ENCODE assay signal across 9 cellular contexts in genomic region chr2:24365051-24365450, GRCh38. TPM values are rescaled to one million over a fixed set of nuclear protein-coding genes. Genes with fewer than 3 reads are reported as not detected.
DNase-seq lines count a peak whose midpoint lies in the region; ATAC-seq and TF ChIP-seq lines count a peak whose summit lies in the region.
"Had no signal": no experiment of that assay in that cellular context is flagged by ENCODE, and none has a peak within 500 bp of the region (broad histone marks: within the 10 kb centered on the region; RNA-seq: fewer than 3 reads in every experiment).

No MANE protein-coding gene starts in this region.

- 67% methylated on average over 7 of the region's 7 CpGs for WGBS in mammary epithelial cell (ENCODE audit: low coverage, missing lambda C conversion rate)
- 8 to 16% methylated on average over 7 of the region's 7 CpGs for WGBS in lung, 2 donors

- H3K9me3 ChIP-seq in mammary epithelial cell (replicated peaks; ENCODE audit: insufficient read depth, low read length) (no peaks in the 10 kb centered on the region), lung (ENCODE audit: control insufficient read depth in 2 of 2, insufficient read depth in 1 of 2, low read length in 1 of 2) (no peaks in the 10 kb centered on the region)
- H3K9me3 ChIP-seq: BLaER1 had no signal

- H3K4me2 ChIP-seq in mammary epithelial cell (ENCODE audit: insufficient read depth, low read depth, low read length): no peak overlapping the region
- H3K4me2 ChIP-seq: BLaER1 had no signal

- no peak overlapping the region for H3K27ac ChIP-seq in mammary epithelial cell (ENCODE audit: insufficient read depth, low read depth, low read length)
- H3K27ac ChIP-seq in lung (ENCODE audit: low read depth in 1 of 2, low read length in 1 of 2): peak overlapping the region; percentile 55
- H3K27ac ChIP-seq: BLaER1 had no signal

- H3K4me3 ChIP-seq in LNCaP clone FGC (ENCODE audit: low read depth, low read length): no peak overlapping the region
- H3K4me3 ChIP-seq in mammary epithelial cell (replicated peaks in 1 of 3; ENCODE audit: insufficient read depth in 1 of 3, low read depth in 2 of 3, low read length in 3 of 3): no peak overlapping the region
- H3K4me3 ChIP-seq in lung: no peak overlapping the region
- H3K4me3 ChIP-seq: BLaER1 had no signal

- H3K4me1 ChIP-seq in mammary epithelial cell (ENCODE audit: insufficient read depth, low read length) (no peaks in the 10 kb centered on the region), lung (ENCODE audit: control insufficient read depth in 2 of 2, insufficient read depth in 2 of 2, low read length in 2 of 2) (peaks cover 3 to 14% of the 10 kb centered on the region in 2 donors)

- in situ Hi-C loops in mammary epithelial cell (cut with MboI; ENCODE audit: low sequenced_read_pairs in 2 of 2): no loop called here

- ATAC-seq in lung (ENCODE audit: insufficient read depth, low FRiP score): peak; percentile 65
- ATAC-seq in GM21390 (IDR thresholded peaks at IDR 0.05; ENCODE audit: unreplicated experiment): no peak

- peak overlapping the region; percentile 14 for H2AFZ ChIP-seq in mammary epithelial cell (ENCODE audit: low read depth, low read length)

- H3K27me3 ChIP-seq in mammary epithelial cell (ENCODE audit: insufficient read depth, low read length) (no peaks in the 10 kb centered on the region), lung (ENCODE audit: control insufficient read depth, insufficient read depth) (no peaks in the 10 kb centered on the region)
- H3K27me3 ChIP-seq: BLaER1 had no signal

- dilution Hi-C loops in mammary epithelial cell (cut with HindIII; ENCODE audit: low sequenced_read_pairs): no loop called here

- DNase-seq in A172 (ENCODE audit: low spot score) (peak; percentile 44), LNCaP clone FGC (ENCODE audit: low read depth) (peak; percentile 63), mammary epithelial cell (peak; percentile 50), lung (ENCODE audit: low spot score) (peak; percentile 91), SIG-M5 treated with dmso at 0.1 percent for 504 hours (lab: John Stamatoyannopoulos, UW; ENCODE audit: unreplicated experiment) (no peak), SK-N-DZ (ENCODE audit: low spot score) (no peak)
- DNase-seq in activated CD4-positive, alpha-beta T cell treated with anti-CD3 and anti-CD28 coated beads, Interleukin-2, amount 50 U/mL, for 48 hours: no peak

- H4K20me1 ChIP-seq in mammary epithelial cell (ENCODE audit: insufficient read depth, low read length): no peaks in the 10 kb centered on the region
- H4K20me1 ChIP-seq: BLaER1 had no signal

- H3K36me3 ChIP-seq in mammary epithelial cell (ENCODE audit: insufficient read depth, low read length): no peaks in the 10 kb centered on the region
- H3K36me3 ChIP-seq in lung (ENCODE audit: control insufficient read depth in 2 of 2, insufficient read depth in 2 of 2, low read length in 2 of 2): no peaks in the 10 kb centered on the region
- H3K36me3 ChIP-seq: BLaER1 had no signal

- TF ChIP-seq CTCF in LNCaP clone FGC (IDR thresholded peaks at IDR 0.05; ENCODE audit: control insufficient read depth, extremely low read depth, insufficient read depth): no peak
- TF ChIP-seq CTCF in mammary epithelial cell (conservative IDR thresholded peaks at IDR 0.05 in 1 of 2, IDR thresholded peaks at IDR 0.05 in 1 of 2; ENCODE audit: extremely low read depth in 1 of 2, insufficient read depth in 1 of 2, low read depth in 1 of 2, low read length in 2 of 2): no peak
- TF ChIP-seq CTCF in lung (IDR thresholded peaks at IDR 0.05; ENCODE audit: control extremely low read depth, extremely low read depth): no peak

- H3K9ac ChIP-seq in mammary epithelial cell (ENCODE audit: insufficient read depth, low read length): no peak overlapping the region
- H3K9ac ChIP-seq: BLaER1 had no signal

- BruUV-seq in mammary epithelial cell (replicated peaks; lab: Mats Ljungman, UMichigan): no TSS peak

- intact Hi-C loops in mammary epithelial cell (cut with micrococcal nuclease): no loop called here

- CTCF ChIA-PET in mammary epithelial cell (lab: Charles Lee; ENCODE audit: low non-redundant PET): no interaction called here

- peaks cover 2% of the 10 kb centered on the region for H3K79me2 ChIP-seq in mammary epithelial cell (ENCODE audit: insufficient read depth, low read length)

RNA-seq across cellular contexts. Expression of gene ITSN2, which starts 4.7 kb away (rescaled TPM):
- total RNA-seq in A172 (2014; rRNA removed; shearing (Covaris generic)): 37.7 and 48.9 TPM in 2 replicates
- total RNA-seq in mammary epithelial cell (10 to 100 TPM; 27.8 to 34.2 TPM), lung (10 to 100 TPM; 66.9 to 77.2 TPM)
- polyA plus RNA-seq in mammary epithelial cell (14.1 TPM), lung (10 to 100 TPM; 34.3 to 42.1 TPM)
- polyA minus RNA-seq in mammary epithelial cell: 12.8 TPM
- polyA plus RNA-seq in SK-N-DZ (2014; cell fraction: cytosol; rRNA removed): 6.0 and 6.5 TPM in 2 replicates
- 13.6 and 18.2 TPM in 2 replicates for polyA plus RNA-seq in SK-N-DZ (2014; cell fraction: nucleus; rRNA removed)

Comparison
In these comparisons a context has a peak if more than half of its experiments do, and no peak if none do; other contexts are left out.
1. DNase-seq: peak in A172 (single experiment), LNCaP clone FGC (single experiment), mammary epithelial cell (single experiment) and lung (single experiment); none in activated CD4-positive, alpha-beta T cell treated with anti-CD3 and anti-CD28 coated beads, Interleukin-2, amount 50 U/mL, for 48 hours (0 of 2), SIG-M5 treated with dmso at 0.1 percent for 504 hours (single experiment) and SK-N-DZ (single experiment).